27 cellular contexts compared by ENCODE assay signal in the genomic region with DNA sequence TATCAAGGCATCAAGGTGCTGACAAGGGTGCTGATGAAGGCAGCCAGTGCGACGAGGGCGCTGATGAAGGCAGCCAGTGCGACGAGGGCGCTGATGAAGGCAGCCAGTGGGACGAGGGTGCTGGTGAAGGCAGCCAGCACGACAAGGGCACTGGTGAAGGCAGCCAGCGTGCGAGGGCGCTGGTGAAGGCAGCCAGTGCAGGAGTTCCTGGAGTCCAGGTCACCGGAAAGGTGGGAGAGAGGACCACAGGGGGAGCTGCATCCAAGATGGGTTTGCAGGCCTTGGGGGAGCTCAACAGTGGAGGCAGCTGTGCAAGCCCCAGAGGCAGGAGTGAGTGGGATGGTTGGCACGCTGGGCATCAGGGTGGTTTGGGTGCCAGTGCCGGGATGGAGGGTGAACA.
"Had no signal": no experiment of that assay in that cellular context is flagged by ENCODE, and none has a peak within 500 bp of the region (broad histone marks: within the 10 kb centered on the region; RNA-seq: fewer than 3 reads in every experiment).

No MANE protein-coding gene starts in this region.

- H3K9ac ChIP-seq: neural progenitor cell had no signal

- H3K27ac ChIP-seq: neural progenitor cell, neutrophil, pancreas, psoas muscle, right lobe of liver, sigmoid colon, stomach, thoracic aorta, thyroid gland, tibial nerve, upper lobe of left lung, vagina had no signal

- H3K36me3 ChIP-seq: neural progenitor cell, neutrophil, pancreas, right lobe of liver, sigmoid colon, stomach, thoracic aorta, thyroid gland, tibial nerve, upper lobe of left lung, vagina had no signal

- H3K27ac Mint-ChIP-seq: naive thymus-derived CD4-positive, alpha-beta T cell; natural killer cell; nephron; neural progenitor cell; progenitor cell of endocrine pancreas; stimulated activated effector memory CD8-positive, alpha-beta T cell treated with anti-CD3 and anti-CD28 coated beads, Interleukin-12 subunit alpha, Interleukin-12 subunit beta, amount 100 ng/mL, for 72 hours; stimulated activated naive B cell treated with anti-CD40 and anti-IgM and Interleukin-4, amounts not matched to agents 10 μg/mL and 1 μg/mL and 100 μg/mL, for 72 hours had no signal

- H2AFZ ChIP-seq: neural progenitor cell had no signal

- H3K4me3 Mint-ChIP-seq: naive thymus-derived CD4-positive, alpha-beta T cell; natural killer cell; neural progenitor cell; stimulated activated effector memory CD8-positive, alpha-beta T cell treated with anti-CD3 and anti-CD28 coated beads, Interleukin-12 subunit alpha, Interleukin-12 subunit beta, amount 100 ng/mL, for 72 hours; stimulated activated naive B cell treated with anti-CD40 and anti-IgM and Interleukin-4, amounts not matched to agents 10 μg/mL and 1 μg/mL and 100 μg/mL, for 72 hours had no signal

- H3K36me3 Mint-ChIP-seq: natural killer cell; stimulated activated effector memory CD8-positive, alpha-beta T cell treated with anti-CD3 and anti-CD28 coated beads, Interleukin-12 subunit alpha, Interleukin-12 subunit beta, amount 100 ng/mL, for 72 hours; stimulated activated naive B cell treated with anti-CD40 and anti-IgM and Interleukin-4, amounts not matched to agents 10 μg/mL and 1 μg/mL and 100 μg/mL, for 72 hours had no signal

- H3K4me1 ChIP-seq: psoas muscle, right lobe of liver had no signal

- ATAC-seq: naive thymus-derived CD4-positive, alpha-beta T cell; natural killer cell; pancreas; psoas muscle; right cardiac atrium; right lobe of liver; stimulated activated effector memory CD8-positive, alpha-beta T cell treated with anti-CD3 and anti-CD28 coated beads, Interleukin-12 subunit alpha, Interleukin-12 subunit beta, amount 100 ng/mL, for 72 hours; stimulated activated naive B cell treated with anti-CD40 and anti-IgM and Interleukin-4, amounts not matched to agents 10 μg/mL and 1 μg/mL and 100 μg/mL, for 72 hours had no signal

- H3K9me3 Mint-ChIP-seq: naive thymus-derived CD4-positive, alpha-beta T cell; natural killer cell; stimulated activated effector memory CD8-positive, alpha-beta T cell treated with anti-CD3 and anti-CD28 coated beads, Interleukin-12 subunit alpha, Interleukin-12 subunit beta, amount 100 ng/mL, for 72 hours; stimulated activated naive B cell treated with anti-CD40 and anti-IgM and Interleukin-4, amounts not matched to agents 10 μg/mL and 1 μg/mL and 100 μg/mL, for 72 hours had no signal

- H3K27me3 ChIP-seq: thyroid gland, vagina had no signal

- H3K4me2 ChIP-seq: neural progenitor cell had no signal

- H3K4me3 ChIP-seq: neural progenitor cell, pancreas, psoas muscle, right lobe of liver, sigmoid colon, stomach, thoracic aorta, thyroid gland, tibial nerve, upper lobe of left lung, vagina had no signal

- H3K9me3 ChIP-seq: neutrophil, pancreas, psoas muscle, right lobe of liver, sigmoid colon, stomach, thoracic aorta, thyroid gland, tibial nerve, upper lobe of left lung, vagina had no signal

- DNase-seq: naive thymus-derived CD4-positive, alpha-beta T cell; natural killer cell; nucleus accumbens; pancreas; psoas muscle; right cardiac atrium; right lobe of liver; sigmoid colon; small intestine; stimulated activated CD4-positive, alpha-beta T cell treated with anti-CD3 and anti-CD28 coated beads, Interleukin-15, amount 100 ng/mL, for 24 hours; stimulated activated CD4-positive, alpha-beta T cell treated with anti-CD3 and anti-CD28 coated beads, Interleukin-2, amount 100 ng/mL, for 24 hours; stimulated activated CD4-positive, alpha-beta T cell treated with anti-CD3 and anti-CD28 coated beads, Interleukin-2, amount 100 ng/mL, for 48 hours; stimulated activated CD4-positive, alpha-beta T cell treated with anti-CD3 and anti-CD28 coated beads, Interleukin-4, amount 100 ng/mL, for 24 hours; stimulated activated naive B cell treated with anti-CD40 and anti-IgM and Interleukin-4, amounts not matched to agents 10 μg/mL and 1 μg/mL and 100 μg/mL, for 72 hours; stimulated activated naive CD4-positive, alpha-beta T cell treated with Interleukin-2 at 50 U/mL for 16 hours; stomach; thyroid gland; trophoblast cell had no signal
